In genomic region chr16:65123846-65124513, GRCh38 we compare ENCODE assay signal across 10 cellular contexts. TPM values are rescaled to one million over a fixed set of nuclear protein-coding genes. Genes with fewer than 3 reads are reported as not detected.
DNase-seq lines count a peak whose midpoint lies in the region; ATAC-seq and TF ChIP-seq lines count a peak whose summit lies in the region.
"Had no signal": no experiment of that assay in that cellular context is flagged by ENCODE, and none has a peak within 500 bp of the region (broad histone marks: within the 10 kb centered on the region; RNA-seq: fewer than 3 reads in every experiment).

No MANE protein-coding gene starts in this region.

- H3K9me3 ChIP-seq in iPS-20b (ENCODE audit: insufficient read depth, low read depth, low read length), result no peaks in the 10 kb centered on the region
- H3K9me3 ChIP-seq in skeletal muscle tissue (ENCODE audit: control insufficient read depth in 3 of 3, low read length in 3 of 3), result no peaks in the 10 kb centered on the region

- CTCF ChIA-PET in Calu3 (lab: Charles Lee), result no interaction called here

- no TSS peak for BruUV-seq in Calu3 (replicated peaks; lab: Mats Ljungman, UMichigan)

- H3K4me1 Mint-ChIP-seq in brain, result peaks cover 31% of the 10 kb centered on the region
- no peaks in the 10 kb centered on the region for H3K4me1 Mint-ChIP-seq in Calu3 (ENCODE audit: low read depth, unreplicated experiment)
- H3K4me1 Mint-ChIP-seq: activated naive CD4-positive, alpha-beta T cell treated with anti-CD3 and anti-CD28 coated beads, Interleukin-2, amount 10 ng/mL, durations not matched to agents 7 days and 5 days had no signal

- H3K27ac ChIP-seq in iPS-20b (ENCODE audit: low read length), result no peak overlapping the region
- peak overlapping the region; percentile 74 for H3K27ac ChIP-seq in skeletal muscle tissue (ENCODE audit: low read depth, low read length)

- intact Hi-C loops in Calu3 (cut with micrococcal nuclease; ENCODE audit: unreplicated experiment), result no loop called here

- H3K27me3 Mint-ChIP-seq in brain (peaks cover 31% of the 10 kb centered on the region), Calu3 (ENCODE audit: unreplicated experiment) (no peaks in the 10 kb centered on the region)

- H3K36me3 ChIP-seq in iPS-20b (ENCODE audit: insufficient read depth, low read depth, low read length) (no peaks in the 10 kb centered on the region), skeletal muscle tissue (ENCODE audit: control insufficient read depth in 3 of 3, insufficient read depth in 3 of 3, low read length in 3 of 3) (no peaks in the 10 kb centered on the region)

- H3K9me3 Mint-ChIP-seq in brain, result peaks cover 0 to 3% (median 0%) of the 10 kb centered on the region in 5 experiments
- H3K9me3 Mint-ChIP-seq in Calu3 (ENCODE audit: low read depth, unreplicated experiment), result peaks cover 3% of the 10 kb centered on the region
- H3K9me3 Mint-ChIP-seq: activated naive CD4-positive, alpha-beta T cell treated with anti-CD3 and anti-CD28 coated beads, Interleukin-2, amount 10 ng/mL, durations not matched to agents 7 days and 5 days had no signal

- TF ChIP-seq CTCF in GM13977 (IDR thresholded peaks at IDR 0.05; ENCODE audit: extremely low read depth, insufficient read depth, missing control alignments) (no peak), brain (conservative IDR thresholded peaks at IDR 0.05) (no peak), Calu3 (IDR thresholded peaks at IDR 0.05; ENCODE audit: unreplicated experiment) (no peak)

- H3K4me3 Mint-ChIP-seq in brain, result peak overlapping the region; percentile 69 to 95 (median 91)
- H3K4me3 Mint-ChIP-seq in Calu3 (ENCODE audit: low read depth, unreplicated experiment), result no peak overlapping the region
- H3K4me3 Mint-ChIP-seq: activated naive CD4-positive, alpha-beta T cell treated with anti-CD3 and anti-CD28 coated beads, Interleukin-2, amount 10 ng/mL, durations not matched to agents 7 days and 5 days had no signal

- H3K4me1 ChIP-seq in iPS-20b (ENCODE audit: insufficient read depth, low read length) (peaks cover 8% of the 10 kb centered on the region; the same call in 1 of the 2 replicates), skeletal muscle tissue (ENCODE audit: control insufficient read depth in 3 of 3, insufficient read depth in 3 of 3, low read length in 3 of 3) (peaks cover 18 to 27% (median 20%) of the 10 kb centered on the region in 3 donors)

- in situ Hi-C loops in GM13977 (cut with MboI; ENCODE audit: low pct_unique_long_range_greater_than_20kb, low sequenced_read_pairs, unreplicated experiment), result loop anchor here (25.0 kb wide), 1 partner anchor 1762 kb away; no protein-coding TSS in a partner anchor

- DNase-seq in GM13977 (ENCODE audit: low spot score) (peak; percentile 16), NCI-H1436 treated with DMSO at 0.1 percent for 48 hours (lab: John Stamatoyannopoulos, UW) (no peak), Calu3 (no peak)
- no peak for DNase-seq in activated CD4-positive, alpha-beta T cell treated with anti-CD3 and anti-CD28 coated beads, Interleukin-2, amount 50 U/mL, for 1 hour
- DNase-seq: activated naive CD4-positive, alpha-beta T cell treated with anti-CD3 and anti-CD28 coated beads, Interleukin-2, amount 10 ng/mL, durations not matched to agents 7 days and 5 days; NCI-H187 had no signal

- H3K9ac ChIP-seq in iPS-20b (ENCODE audit: low read depth, low read length), result peak overlapping the region; percentile 15; the same call in 1 of the 2 replicates
- peak overlapping the region in 1 of 3 donors; percentile 76 for H3K9ac ChIP-seq in skeletal muscle tissue (ENCODE audit: low read depth in 1 of 3, low read length in 3 of 3)

- ATAC-seq in GM18909 (IDR thresholded peaks at IDR 0.05; ENCODE audit: poor library complexity, unreplicated experiment), result no peak

- H3K27ac Mint-ChIP-seq in brain (peak overlapping the region; percentile 62 to 98 (median 90)), Calu3 (ENCODE audit: unreplicated experiment) (no peak overlapping the region)

- H3K27me3 ChIP-seq in iPS-20b (ENCODE audit: insufficient read depth, low read length) (peaks cover 71% of the 10 kb centered on the region), skeletal muscle tissue (ENCODE audit: control insufficient read depth in 3 of 3, insufficient read depth in 3 of 3, low read length in 3 of 3) (peaks cover 18 to 31% (median 31%) of the 10 kb centered on the region in 3 donors)

- H3K4me3 ChIP-seq in iPS-20b (ENCODE audit: low read length) (peak overlapping the region; percentile 79; the same call in 1 of the 2 replicates), skeletal muscle tissue (ENCODE audit: low read length in 3 of 3) (peak overlapping the region; percentile 69 to 77 (median 73))

- H3K36me3 Mint-ChIP-seq in brain (no peaks in the 10 kb centered on the region), Calu3 (ENCODE audit: insufficient read depth, unreplicated experiment) (no peaks in the 10 kb centered on the region)
- H3K36me3 Mint-ChIP-seq: activated naive CD4-positive, alpha-beta T cell treated with anti-CD3 and anti-CD28 coated beads, Interleukin-2, amount 10 ng/mL, durations not matched to agents 7 days and 5 days had no signal

RNA-seq across cellular contexts. Expression of gene CDH11, which starts 2.1 kb away (rescaled TPM):
- 10.4 TPM for polyA plus RNA-seq in brain (ENCODE audit: insufficient read depth, low read depth, low replicate concordance)
- total RNA-seq in skeletal muscle tissue (80.9 TPM), Calu3 (2022) (not detected in 2 replicates)

Comparison
In these comparisons a context has a peak if more than half of its experiments do, and no peak if none do; other contexts are left out.
1. RNA of gene CDH11, which starts 2.1 kb away (total RNA-seq): 80.9 TPM in skeletal muscle tissue (single experiment); not detected in Calu3; every median in the first group is over 10 times any median in the second.